ENCODE assay signal across 12 cellular contexts in genomic region chr3:150739877-150740645, GRCh38. TPM values are rescaled to one million over a fixed set of nuclear protein-coding genes. Genes with fewer than 3 reads are reported as not detected.
DNase-seq lines count a peak whose midpoint lies in the region; ATAC-seq lines count a peak whose summit lies in the region.
"Had no signal": no experiment of that assay in that cellular context is flagged by ENCODE, and none has a peak within 500 bp of the region (broad histone marks: within the 10 kb centered on the region; RNA-seq: fewer than 3 reads in every experiment).

No MANE protein-coding gene starts in this region.

- H3K9me3 ChIP-seq in naive thymus-derived CD4-positive, alpha-beta T cell (ENCODE audit: control insufficient read depth in 2 of 3, low read length in 3 of 3) = no peaks in the 10 kb centered on the region

- CTCF ChIA-PET in naive thymus-derived CD4-positive, alpha-beta T cell (lab: Charles Lee) = no interaction called here

- intact Hi-C loops in naive thymus-derived CD4-positive, alpha-beta T cell (cut with micrococcal nuclease) = loop anchor here in 1 of 2 donors (1.0 to 2.0 kb wide), 2 partner anchors 17 to 20 kb away; no protein-coding TSS in a partner anchor

- no peak overlapping the region for H3K27ac ChIP-seq in naive thymus-derived CD4-positive, alpha-beta T cell (ENCODE audit: low read depth, low read length)

- H3K4me3 ChIP-seq in naive thymus-derived CD4-positive, alpha-beta T cell (ENCODE audit: low read length) = no peak overlapping the region

- H3K27ac Mint-ChIP-seq in T-helper 1 cell treated with Interleukin-12 subunit alpha and Interleukin-12 subunit beta and Interleukin-4 antibody, amounts not matched to agents 30 μg/mL and 1 μg/mL, for 36 hours = peak overlapping the region; percentile 90
- H3K27ac Mint-ChIP-seq in naive thymus-derived CD4-positive, alpha-beta T cell = peak overlapping the region in 8 of 9 donors; percentile 21 to 90 (median 64)
- H3K27ac Mint-ChIP-seq: progenitor cell of endocrine pancreas had no signal

- peaks cover 0 to 15% (median 0%) of the 10 kb centered on the region in 3 experiments for H3K36me3 ChIP-seq in naive thymus-derived CD4-positive, alpha-beta T cell (ENCODE audit: control insufficient read depth in 2 of 3, insufficient read depth in 3 of 3, low read length in 3 of 3)

- H3K9me3 Mint-ChIP-seq in T-helper 1 cell treated with Interleukin-12 subunit alpha and Interleukin-12 subunit beta and Interleukin-4 antibody, amounts not matched to agents 30 μg/mL and 1 μg/mL, for 36 hours = no peaks in the 10 kb centered on the region
- H3K9me3 Mint-ChIP-seq in naive thymus-derived CD4-positive, alpha-beta T cell = no peaks in the 10 kb centered on the region

- POLR2A ChIA-PET in naive thymus-derived CD4-positive, alpha-beta T cell (lab: Charles Lee) = interaction anchor here (0.9 kb wide), 1 partner anchor 24 kb away, joined by 3 read pairs; no protein-coding TSS in a partner anchor

- H3K36me3 Mint-ChIP-seq in T-helper 1 cell treated with Interleukin-12 subunit alpha and Interleukin-12 subunit beta and Interleukin-4 antibody, amounts not matched to agents 30 μg/mL and 1 μg/mL, for 36 hours (ENCODE audit: low read depth) = peaks cover 26% of the 10 kb centered on the region
- peaks cover 6 to 23% (median 16%) of the 10 kb centered on the region in 5 donors for H3K36me3 Mint-ChIP-seq in naive thymus-derived CD4-positive, alpha-beta T cell

- no peak for DNase-seq in naive thymus-derived CD4-positive, alpha-beta T cell
- DNase-seq in DMS114 treated with DMSO at 0.1 percent for 48 hours (lab: John Stamatoyannopoulos, UW; ENCODE audit: unreplicated experiment) (no peak), mesenteric fat pad (ENCODE audit: low spot score) (no peak)
- DNase-seq: NCI-H446 had no signal

- peak overlapping the region; percentile 72 for H3K4me3 Mint-ChIP-seq in T-helper 1 cell treated with Interleukin-12 subunit alpha and Interleukin-12 subunit beta and Interleukin-4 antibody, amounts not matched to agents 30 μg/mL and 1 μg/mL, for 36 hours
- peak overlapping the region in 4 of 10 donors; percentile 4 to 73 (median 20) for H3K4me3 Mint-ChIP-seq in naive thymus-derived CD4-positive, alpha-beta T cell

- H3K4me1 Mint-ChIP-seq in T-helper 1 cell treated with Interleukin-12 subunit alpha and Interleukin-12 subunit beta and Interleukin-4 antibody, amounts not matched to agents 30 μg/mL and 1 μg/mL, for 36 hours (ENCODE audit: low read depth) = peaks cover 79% of the 10 kb centered on the region
- H3K4me1 Mint-ChIP-seq in naive thymus-derived CD4-positive, alpha-beta T cell = peaks cover 20 to 76% (median 56%) of the 10 kb centered on the region in 7 donors

- peaks cover 0 to 5% of the 10 kb centered on the region in 2 donors for H3K4me1 ChIP-seq in naive thymus-derived CD4-positive, alpha-beta T cell (ENCODE audit: control insufficient read depth in 2 of 2, insufficient read depth in 2 of 2, low read length in 2 of 2)

- no peaks in the 10 kb centered on the region for H3K27me3 ChIP-seq in naive thymus-derived CD4-positive, alpha-beta T cell (ENCODE audit: control insufficient read depth in 2 of 2, insufficient read depth in 2 of 2, low read length in 2 of 2)

- H3K27me3 Mint-ChIP-seq in T-helper 1 cell treated with Interleukin-12 subunit alpha and Interleukin-12 subunit beta and Interleukin-4 antibody, amounts not matched to agents 30 μg/mL and 1 μg/mL, for 36 hours (ENCODE audit: low read depth) = no peaks in the 10 kb centered on the region
- H3K27me3 Mint-ChIP-seq in naive thymus-derived CD4-positive, alpha-beta T cell = no peaks in the 10 kb centered on the region
- H3K27me3 Mint-ChIP-seq: progenitor cell of endocrine pancreas had no signal

- ATAC-seq in GM18870 (IDR thresholded peaks at IDR 0.05; ENCODE audit: unreplicated experiment) (peak; percentile 5), HG02588 (IDR thresholded peaks at IDR 0.05; ENCODE audit: unreplicated experiment) (peak; percentile 24), HG03457 (IDR thresholded peaks at IDR 0.05; ENCODE audit: unreplicated experiment) (no peak)
- peak; percentile 29 for ATAC-seq in naive thymus-derived CD4-positive, alpha-beta T cell

RNA-seq across cellular contexts. Expression of gene SIAH2, which starts 22.9 kb away (rescaled TPM):
- total RNA-seq in naive thymus-derived CD4-positive, alpha-beta T cell = 10 to 100 TPM; 19.8 to 39.2 (median 31.0) TPM
- 10 to 100 TPM; 13.9 to 23.1 TPM for polyA plus RNA-seq in naive thymus-derived CD4-positive, alpha-beta T cell
- 26.9 TPM for total RNA-seq in mesenteric fat pad

RNA-seq across cellular contexts. Expression of gene ERICH6, which starts 36.3 kb away (rescaled TPM):
- 1 to 10 TPM in 1 of 5 experiments, under 1 TPM in 4; 0.24 to 1.4 (median 0.53) TPM for total RNA-seq in naive thymus-derived CD4-positive, alpha-beta T cell
- not detected for polyA plus RNA-seq in naive thymus-derived CD4-positive, alpha-beta T cell
- total RNA-seq in mesenteric fat pad = 0.29 TPM
- total RNA-seq: epithelial cell of proximal tubule, HT-29, progenitor cell of endocrine pancreas had no signal
- polyA plus RNA-seq: adipose tissue had no signal
